Comparison of ENCODE assay signal across 12 cellular contexts in genomic region chr2:227748079-227748478, GRCh38. TPM values are rescaled to one million over a fixed set of nuclear protein-coding genes. Genes with fewer than 3 reads are reported as not detected.
DNase-seq lines count a peak whose midpoint lies in the region; TF ChIP-seq lines count a peak whose summit lies in the region.
"Had no signal": no experiment of that assay in that cellular context is flagged by ENCODE, and none has a peak within 500 bp of the region (broad histone marks: within the 10 kb centered on the region; RNA-seq: fewer than 3 reads in every experiment).

No MANE protein-coding gene starts in this region.

- H3K4me3 Mint-ChIP-seq in mesothelial cell of epicardium = no peak overlapping the region
- H3K4me3 Mint-ChIP-seq: immature natural killer cell had no signal

- DNase-seq in EH (ENCODE audit: low read depth) (peak; percentile 5), HCEC 1CT (peak; percentile 9), astrocyte of the cerebellum (ENCODE audit: low read depth) (no peak), mesothelial cell of epicardium (ENCODE audit: low spot score in 2 of 2, unreplicated experiment in 2 of 2) (no peak), NCI-H2196 (lab: John Stamatoyannopoulos, UW; ENCODE audit: unreplicated experiment) (no peak), NCI-H128 (lab: John Stamatoyannopoulos, UW; ENCODE audit: unreplicated experiment) (no peak), NCI-H2107 (lab: John Stamatoyannopoulos, UW) (no peak), stomach (no peak)
- DNase-seq: immature natural killer cell, NCI-H2227 treated with DMSO at 0.1 percent for 48 hours, psoas muscle, T-helper 1 cell had no signal

- no peaks in the 10 kb centered on the region for H3K27me3 Mint-ChIP-seq in mesothelial cell of epicardium (ENCODE audit: low read depth)

- H3K27ac ChIP-seq in stomach = no peak overlapping the region
- H3K27ac ChIP-seq: psoas muscle had no signal

- TF ChIP-seq EP300 in stomach (IDR thresholded peaks at IDR 0.05) = no peak

- H3K4me3 ChIP-seq in astrocyte of the cerebellum (ENCODE audit: low read depth, low read length) (no peak overlapping the region), stomach (no peak overlapping the region)
- H3K4me3 ChIP-seq: psoas muscle had no signal

- WGBS in stomach, 5 donors = 69 to 78% (median 73%) methylated on average over 6 of the region's 6 CpGs

- H3K9me3 ChIP-seq in stomach = no peaks in the 10 kb centered on the region
- H3K9me3 ChIP-seq: psoas muscle had no signal

- H3K27ac Mint-ChIP-seq in mesothelial cell of epicardium = no peak overlapping the region
- H3K27ac Mint-ChIP-seq: immature natural killer cell had no signal

- H3K4me1 Mint-ChIP-seq in mesothelial cell of epicardium = no peaks in the 10 kb centered on the region
- H3K4me1 Mint-ChIP-seq: immature natural killer cell had no signal

- no peaks in the 10 kb centered on the region for H3K9me3 Mint-ChIP-seq in mesothelial cell of epicardium

- H3K36me3 ChIP-seq in stomach = no peaks in the 10 kb centered on the region

- TF ChIP-seq CTCF in astrocyte of the cerebellum (IDR thresholded peaks at IDR 0.05; ENCODE audit: low read depth, low read length, missing control alignments) (peak; percentile 42), mesothelial cell of epicardium (IDR thresholded peaks at IDR 0.05; ENCODE audit: unreplicated experiment) (peak; percentile 34), stomach (IDR thresholded peaks at IDR 0.05) (no peak)

- no peaks in the 10 kb centered on the region for H3K4me1 ChIP-seq in stomach
- H3K4me1 ChIP-seq: psoas muscle had no signal

- H3K27me3 ChIP-seq in stomach = no peaks in the 10 kb centered on the region

- in situ Hi-C loops in astrocyte of the cerebellum (cut with HindIII; ENCODE audit: low sequenced_read_pairs) = no loop called here

- intact Hi-C loops in stomach (cut with DNase I; ENCODE audit: low total_unique reads) = no loop called here

- H3K36me3 Mint-ChIP-seq in mesothelial cell of epicardium = no peaks in the 10 kb centered on the region
- H3K36me3 Mint-ChIP-seq: immature natural killer cell had no signal

- no peak for TF ChIP-seq POLR2A in stomach (IDR thresholded peaks at IDR 0.05)

RNA-seq across cellular contexts. Expression of gene SCYGR8, which starts 2.4 kb away (rescaled TPM):
- total RNA-seq in mesothelial cell of epicardium (not detected in 3 replicates), stomach (not detected)
- polyA plus RNA-seq in stomach = not detected
- total RNA-seq: psoas muscle had no signal
- polyA plus RNA-seq: immature natural killer cell, psoas muscle had no signal

RNA-seq across cellular contexts. Expression of gene SCYGR7, which starts 19.9 kb away (rescaled TPM):
- not detected in 3 replicates for total RNA-seq in mesothelial cell of epicardium
- not detected for total RNA-seq in stomach
- polyA plus RNA-seq in stomach = not detected
- total RNA-seq: psoas muscle had no signal
- polyA plus RNA-seq: immature natural killer cell, psoas muscle had no signal

RNA-seq across cellular contexts. Expression of gene SCYGR6, which starts 23.5 kb away (rescaled TPM):
- total RNA-seq in mesothelial cell of epicardium = not detected in 3 replicates
- total RNA-seq in stomach = not detected
- not detected for polyA plus RNA-seq in stomach
- total RNA-seq: psoas muscle had no signal
- polyA plus RNA-seq: immature natural killer cell, psoas muscle had no signal

RNA-seq across cellular contexts. Expression of gene SLC19A3, which starts 30.3 kb away (rescaled TPM):
- total RNA-seq in mesothelial cell of epicardium (11.3 to 11.9 TPM (median 11.4 TPM) in 3 replicates), stomach (1 to 10 TPM; 1.7 to 9.3 (median 3.6) TPM)
- under 1 TPM in 2 of 3 donors, not detected in 1; 0.43 to 0.56 TPM for polyA plus RNA-seq in stomach
- polyA plus RNA-seq: immature natural killer cell had no signal

Comparison
In these comparisons a context has a peak if more than half of its experiments do, and no peak if none do; other contexts are left out.
1. DNase-seq: peak in EH (single experiment) and HCEC 1CT (single experiment); none in astrocyte of the cerebellum (single experiment), mesothelial cell of epicardium (0 of 2), NCI-H2196 (single experiment), NCI-H128 (single experiment), NCI-H2107 (single experiment) and stomach (single experiment).
2. CTCF ChIP-seq: peak in astrocyte of the cerebellum (single experiment) and mesothelial cell of epicardium (single experiment); none in stomach (0 of 7).